In the genomic region with DNA sequence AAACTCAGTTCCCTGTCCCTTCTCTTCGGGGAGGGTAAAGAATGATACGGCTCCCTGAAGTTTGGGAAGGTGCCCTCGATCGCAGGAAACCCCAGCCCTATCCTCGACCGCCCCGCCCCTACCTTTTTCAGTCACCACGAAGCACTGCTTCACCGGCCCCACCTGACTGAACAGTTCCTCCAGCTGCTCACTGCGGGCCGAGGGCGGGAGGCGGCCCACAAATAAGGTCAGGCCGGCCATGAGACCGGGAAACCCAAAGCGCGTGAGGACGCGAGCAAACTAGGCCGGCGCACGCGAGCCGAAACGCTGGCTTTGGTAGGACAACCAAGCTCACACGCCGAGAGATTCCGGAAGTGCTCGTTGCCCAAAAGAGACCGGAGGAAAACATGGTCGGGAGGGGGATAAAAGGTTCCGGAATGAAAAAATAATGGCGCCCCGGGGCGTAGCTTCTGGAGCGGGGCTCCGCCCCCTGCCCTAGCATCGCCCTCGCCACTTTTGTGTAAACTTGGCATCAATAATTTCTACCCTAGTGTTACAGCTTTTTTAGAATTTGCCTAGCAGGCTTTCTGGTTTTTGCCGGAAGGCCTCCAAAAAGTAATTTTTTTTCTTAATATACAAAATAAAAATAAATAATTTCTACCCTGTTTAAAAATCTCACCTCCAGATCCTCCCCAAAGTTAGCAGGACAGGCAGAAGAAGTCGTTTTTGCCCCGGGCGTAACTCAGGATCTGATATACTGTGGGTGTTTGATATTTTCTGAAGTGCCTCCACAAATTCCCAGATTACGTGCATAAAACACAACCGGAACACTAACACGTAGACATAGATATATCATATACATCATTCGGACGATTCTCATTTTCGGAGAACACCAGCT, we compare ENCODE assay signal across 1 cellular context.
TF ChIP-seq lines count a peak whose summit lies in the region.

A gene with protein sequence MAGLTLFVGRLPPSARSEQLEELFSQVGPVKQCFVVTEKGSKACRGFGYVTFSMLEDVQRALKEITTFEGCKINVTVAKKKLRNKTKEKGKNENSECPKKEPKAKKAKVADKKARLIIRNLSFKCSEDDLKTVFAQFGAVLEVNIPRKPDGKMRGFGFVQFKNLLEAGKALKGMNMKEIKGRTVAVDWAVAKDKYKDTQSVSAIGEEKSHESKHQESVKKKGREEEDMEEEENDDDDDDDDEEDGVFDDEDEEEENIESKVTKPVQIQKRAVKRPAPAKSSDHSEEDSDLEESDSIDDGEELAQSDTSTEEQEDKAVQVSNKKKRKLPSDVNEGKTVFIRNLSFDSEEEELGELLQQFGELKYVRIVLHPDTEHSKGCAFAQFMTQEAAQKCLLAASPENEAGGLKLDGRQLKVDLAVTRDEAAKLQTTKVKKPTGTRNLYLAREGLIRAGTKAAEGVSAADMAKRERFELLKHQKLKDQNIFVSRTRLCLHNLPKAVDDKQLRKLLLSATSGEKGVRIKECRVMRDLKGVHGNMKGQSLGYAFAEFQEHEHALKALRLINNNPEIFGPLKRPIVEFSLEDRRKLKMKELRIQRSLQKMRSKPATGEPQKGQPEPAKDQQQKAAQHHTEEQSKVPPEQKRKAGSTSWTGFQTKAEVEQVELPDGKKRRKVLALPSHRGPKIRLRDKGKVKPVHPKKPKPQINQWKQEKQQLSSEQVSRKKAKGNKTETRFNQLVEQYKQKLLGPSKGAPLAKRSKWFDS (minus strand): TSS at position 355 of the 877 bp plus-strand sequence. CDS start 115 bp downstream, at position 240.

TF ChIP-seq in HepG2, 621 proteins besides CTCF, POLR2A, EP300 and RAD21 (continued from another document and continues in another):
- TF ChIP-seq, protein P1, sequence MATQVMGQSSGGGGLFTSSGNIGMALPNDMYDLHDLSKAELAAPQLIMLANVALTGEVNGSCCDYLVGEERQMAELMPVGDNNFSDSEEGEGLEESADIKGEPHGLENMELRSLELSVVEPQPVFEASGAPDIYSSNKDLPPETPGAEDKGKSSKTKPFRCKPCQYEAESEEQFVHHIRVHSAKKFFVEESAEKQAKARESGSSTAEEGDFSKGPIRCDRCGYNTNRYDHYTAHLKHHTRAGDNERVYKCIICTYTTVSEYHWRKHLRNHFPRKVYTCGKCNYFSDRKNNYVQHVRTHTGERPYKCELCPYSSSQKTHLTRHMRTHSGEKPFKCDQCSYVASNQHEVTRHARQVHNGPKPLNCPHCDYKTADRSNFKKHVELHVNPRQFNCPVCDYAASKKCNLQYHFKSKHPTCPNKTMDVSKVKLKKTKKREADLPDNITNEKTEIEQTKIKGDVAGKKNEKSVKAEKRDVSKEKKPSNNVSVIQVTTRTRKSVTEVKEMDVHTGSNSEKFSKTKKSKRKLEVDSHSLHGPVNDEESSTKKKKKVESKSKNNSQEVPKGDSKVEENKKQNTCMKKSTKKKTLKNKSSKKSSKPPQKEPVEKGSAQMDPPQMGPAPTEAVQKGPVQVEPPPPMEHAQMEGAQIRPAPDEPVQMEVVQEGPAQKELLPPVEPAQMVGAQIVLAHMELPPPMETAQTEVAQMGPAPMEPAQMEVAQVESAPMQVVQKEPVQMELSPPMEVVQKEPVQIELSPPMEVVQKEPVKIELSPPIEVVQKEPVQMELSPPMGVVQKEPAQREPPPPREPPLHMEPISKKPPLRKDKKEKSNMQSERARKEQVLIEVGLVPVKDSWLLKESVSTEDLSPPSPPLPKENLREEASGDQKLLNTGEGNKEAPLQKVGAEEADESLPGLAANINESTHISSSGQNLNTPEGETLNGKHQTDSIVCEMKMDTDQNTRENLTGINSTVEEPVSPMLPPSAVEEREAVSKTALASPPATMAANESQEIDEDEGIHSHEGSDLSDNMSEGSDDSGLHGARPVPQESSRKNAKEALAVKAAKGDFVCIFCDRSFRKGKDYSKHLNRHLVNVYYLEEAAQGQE (IDR thresholded peaks at IDR 0.05; ENCODE audit: borderline replicate concordance in 1 of 2, low read depth in 1 of 2, low read length in 2 of 2): peak in 1 of 2 experiments; percentile 58; a peak in 1 of 4 replicates
- TF ChIP-seq SIX1 (CRISPR knock-in tag; IDR thresholded peaks at IDR 0.05; ENCODE audit: borderline replicate concordance) (peak; percentile 77; the same call in 1 of the 2 replicates), HDAC6 (IDR thresholded peaks at IDR 0.05; ENCODE audit: low read depth, low read length) (no peak), CHCHD3 (CRISPR knock-in tag; IDR thresholded peaks at IDR 0.05) (peak; percentile 100), HES4 (CRISPR knock-in tag; IDR thresholded peaks at IDR 0.05; ENCODE audit: borderline replicate concordance) (peak; percentile 98), ZNF333 (CRISPR knock-in tag; IDR thresholded peaks at IDR 0.05; ENCODE audit: borderline replicate concordance) (no peak; the same call in 1 of the 2 replicates), ZNF335 (CRISPR knock-in tag; IDR thresholded peaks at IDR 0.05) (peak; percentile 88), YEATS4 (CRISPR knock-in tag; IDR thresholded peaks at IDR 0.05; ENCODE audit: borderline replicate concordance) (peak; percentile 95), ZNF256 (CRISPR knock-in tag; conservative IDR thresholded peaks at IDR 0.05) (peak; percentile 98), ZNF564 (CRISPR knock-in tag; IDR thresholded peaks at IDR 0.05) (peak; percentile 98), ZNF780A (CRISPR knock-in tag; IDR thresholded peaks at IDR 0.05) (peak; percentile 98), TCF7L2 (IDR thresholded peaks at IDR 0.05; ENCODE audit: low read depth, low read length) (no peak), TBL1XR1 (IDR thresholded peaks at IDR 0.05; ENCODE audit: borderline replicate concordance, low read length, partially characterized antibody) (peak; percentile 68), ZNF772 (CRISPR knock-in tag; IDR thresholded peaks at IDR 0.05) (peak; percentile 99), ZNF878 (CRISPR knock-in tag; IDR thresholded peaks at IDR 0.05) (peak; percentile 100), PRMT3 (CRISPR knock-in tag; IDR thresholded peaks at IDR 0.05; ENCODE audit: borderline replicate concordance, low read depth) (peak; percentile 98), POLR2AphosphoS5 (IDR thresholded peaks at IDR 0.05; ENCODE audit: low read depth, low read length) (peak; percentile 94), CENPT (CRISPR knock-in tag; IDR thresholded peaks at IDR 0.05; ENCODE audit: low read depth) (peak; percentile 100), ZNF737 (CRISPR knock-in tag; IDR thresholded peaks at IDR 0.05; ENCODE audit: borderline replicate concordance) (peak; percentile 87; the same call in 1 of the 2 replicates), AKAP8 (CRISPR knock-in tag; IDR thresholded peaks at IDR 0.05) (peak; percentile 45; the same call in 1 of the 2 replicates), ZNF446 (CRISPR knock-in tag; IDR thresholded peaks at IDR 0.05) (peak; percentile 95; the same call in 1 of the 2 replicates), JUND (CRISPR knock-in tag; IDR thresholded peaks at IDR 0.05) (peak; percentile 71; the same call in 1 of the 2 replicates), XRCC5 (optimal IDR thresholded peaks at IDR 0.05; ENCODE audit: low read length) (peak; percentile 90), TBP (CRISPR knock-in tag; IDR thresholded peaks at IDR 0.05) (no peak), ZNF616 (CRISPR knock-in tag; IDR thresholded peaks at IDR 0.05; ENCODE audit: low read depth) (peak; percentile 98), GATA4 (IDR thresholded peaks at IDR 0.05; ENCODE audit: borderline replicate concordance, low read depth) (peak; percentile 57; the same call in 1 of the 2 replicates), ZMAT3 (CRISPR knock-in tag; conservative IDR thresholded peaks at IDR 0.05) (peak; percentile 98), ZBTB7A (CRISPR knock-in tag; IDR thresholded peaks at IDR 0.05) (peak; percentile 91), ELF1 (CRISPR knock-in tag; IDR thresholded peaks at IDR 0.05) (peak; percentile 89), HOXA5 (CRISPR knock-in tag; IDR thresholded peaks at IDR 0.05) (peak; percentile 99)
- TF ChIP-seq, protein P2, sequence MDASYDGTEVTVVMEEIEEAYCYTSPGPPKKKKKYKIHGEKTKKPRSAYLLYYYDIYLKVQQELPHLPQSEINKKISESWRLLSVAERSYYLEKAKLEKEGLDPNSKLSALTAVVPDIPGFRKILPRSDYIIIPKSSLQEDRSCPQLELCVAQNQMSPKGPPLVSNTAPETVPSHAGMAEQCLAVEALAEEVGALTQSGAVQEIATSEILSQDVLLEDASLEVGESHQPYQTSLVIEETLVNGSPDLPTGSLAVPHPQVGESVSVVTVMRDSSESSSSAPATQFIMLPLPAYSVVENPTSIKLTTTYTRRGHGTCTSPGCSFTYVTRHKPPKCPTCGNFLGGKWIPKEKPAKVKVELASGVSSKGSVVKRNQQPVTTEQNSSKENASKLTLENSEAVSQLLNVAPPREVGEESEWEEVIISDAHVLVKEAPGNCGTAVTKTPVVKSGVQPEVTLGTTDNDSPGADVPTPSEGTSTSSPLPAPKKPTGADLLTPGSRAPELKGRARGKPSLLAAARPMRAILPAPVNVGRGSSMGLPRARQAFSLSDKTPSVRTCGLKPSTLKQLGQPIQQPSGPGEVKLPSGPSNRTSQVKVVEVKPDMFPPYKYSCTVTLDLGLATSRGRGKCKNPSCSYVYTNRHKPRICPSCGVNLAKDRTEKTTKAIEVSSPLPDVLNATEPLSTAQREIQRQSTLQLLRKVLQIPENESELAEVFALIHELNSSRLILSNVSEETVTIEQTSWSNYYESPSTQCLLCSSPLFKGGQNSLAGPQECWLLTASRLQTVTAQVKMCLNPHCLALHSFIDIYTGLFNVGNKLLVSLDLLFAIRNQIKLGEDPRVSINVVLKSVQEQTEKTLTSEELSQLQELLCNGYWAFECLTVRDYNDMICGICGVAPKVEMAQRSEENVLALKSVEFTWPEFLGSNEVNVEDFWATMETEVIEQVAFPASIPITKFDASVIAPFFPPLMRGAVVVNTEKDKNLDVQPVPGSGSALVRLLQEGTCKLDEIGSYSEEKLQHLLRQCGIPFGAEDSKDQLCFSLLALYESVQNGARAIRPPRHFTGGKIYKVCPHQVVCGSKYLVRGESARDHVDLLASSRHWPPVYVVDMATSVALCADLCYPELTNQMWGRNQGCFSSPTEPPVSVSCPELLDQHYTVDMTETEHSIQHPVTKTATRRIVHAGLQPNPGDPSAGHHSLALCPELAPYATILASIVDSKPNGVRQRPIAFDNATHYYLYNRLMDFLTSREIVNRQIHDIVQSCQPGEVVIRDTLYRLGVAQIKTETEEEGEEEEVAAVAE (CRISPR knock-in tag; IDR thresholded peaks at IDR 0.05; ENCODE audit: borderline replicate concordance): peak; percentile 95
- TF ChIP-seq, protein P3, sequence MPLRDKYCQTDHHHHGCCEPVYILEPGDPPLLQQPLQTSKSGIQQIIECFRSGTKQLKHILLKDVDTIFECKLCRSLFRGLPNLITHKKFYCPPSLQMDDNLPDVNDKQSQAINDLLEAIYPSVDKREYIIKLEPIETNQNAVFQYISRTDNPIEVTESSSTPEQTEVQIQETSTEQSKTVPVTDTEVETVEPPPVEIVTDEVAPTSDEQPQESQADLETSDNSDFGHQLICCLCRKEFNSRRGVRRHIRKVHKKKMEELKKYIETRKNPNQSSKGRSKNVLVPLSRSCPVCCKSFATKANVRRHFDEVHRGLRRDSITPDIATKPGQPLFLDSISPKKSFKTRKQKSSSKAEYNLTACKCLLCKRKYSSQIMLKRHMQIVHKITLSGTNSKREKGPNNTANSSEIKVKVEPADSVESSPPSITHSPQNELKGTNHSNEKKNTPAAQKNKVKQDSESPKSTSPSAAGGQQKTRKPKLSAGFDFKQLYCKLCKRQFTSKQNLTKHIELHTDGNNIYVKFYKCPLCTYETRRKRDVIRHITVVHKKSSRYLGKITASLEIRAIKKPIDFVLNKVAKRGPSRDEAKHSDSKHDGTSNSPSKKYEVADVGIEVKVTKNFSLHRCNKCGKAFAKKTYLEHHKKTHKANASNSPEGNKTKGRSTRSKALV (CRISPR knock-in tag; IDR thresholded peaks at IDR 0.05): peak; percentile 96
- TF ChIP-seq, protein P4, sequence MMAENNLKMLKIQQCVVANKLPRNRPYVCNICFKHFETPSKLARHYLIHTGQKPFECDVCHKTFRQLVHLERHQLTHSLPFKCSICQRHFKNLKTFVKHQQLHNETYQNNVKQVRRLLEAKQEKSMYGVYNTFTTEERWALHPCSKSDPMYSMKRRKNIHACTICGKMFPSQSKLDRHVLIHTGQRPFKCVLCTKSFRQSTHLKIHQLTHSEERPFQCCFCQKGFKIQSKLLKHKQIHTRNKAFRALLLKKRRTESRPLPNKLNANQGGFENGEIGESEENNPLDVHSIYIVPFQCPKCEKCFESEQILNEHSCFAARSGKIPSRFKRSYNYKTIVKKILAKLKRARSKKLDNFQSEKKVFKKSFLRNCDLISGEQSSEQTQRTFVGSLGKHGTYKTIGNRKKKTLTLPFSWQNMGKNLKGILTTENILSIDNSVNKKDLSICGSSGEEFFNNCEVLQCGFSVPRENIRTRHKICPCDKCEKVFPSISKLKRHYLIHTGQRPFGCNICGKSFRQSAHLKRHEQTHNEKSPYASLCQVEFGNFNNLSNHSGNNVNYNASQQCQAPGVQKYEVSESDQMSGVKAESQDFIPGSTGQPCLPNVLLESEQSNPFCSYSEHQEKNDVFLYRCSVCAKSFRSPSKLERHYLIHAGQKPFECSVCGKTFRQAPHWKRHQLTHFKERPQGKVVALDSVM (CRISPR knock-in tag; IDR thresholded peaks at IDR 0.05): peak; percentile 73; the same call in 1 of the 2 replicates
- TF ChIP-seq, protein P5, sequence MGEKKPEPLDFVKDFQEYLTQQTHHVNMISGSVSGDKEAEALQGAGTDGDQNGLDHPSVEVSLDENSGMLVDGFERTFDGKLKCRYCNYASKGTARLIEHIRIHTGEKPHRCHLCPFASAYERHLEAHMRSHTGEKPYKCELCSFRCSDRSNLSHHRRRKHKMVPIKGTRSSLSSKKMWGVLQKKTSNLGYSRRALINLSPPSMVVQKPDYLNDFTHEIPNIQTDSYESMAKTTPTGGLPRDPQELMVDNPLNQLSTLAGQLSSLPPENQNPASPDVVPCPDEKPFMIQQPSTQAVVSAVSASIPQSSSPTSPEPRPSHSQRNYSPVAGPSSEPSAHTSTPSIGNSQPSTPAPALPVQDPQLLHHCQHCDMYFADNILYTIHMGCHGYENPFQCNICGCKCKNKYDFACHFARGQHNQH (CRISPR knock-in tag; IDR thresholded peaks at IDR 0.05): peak; percentile 99
- TF ChIP-seq, protein P6, sequence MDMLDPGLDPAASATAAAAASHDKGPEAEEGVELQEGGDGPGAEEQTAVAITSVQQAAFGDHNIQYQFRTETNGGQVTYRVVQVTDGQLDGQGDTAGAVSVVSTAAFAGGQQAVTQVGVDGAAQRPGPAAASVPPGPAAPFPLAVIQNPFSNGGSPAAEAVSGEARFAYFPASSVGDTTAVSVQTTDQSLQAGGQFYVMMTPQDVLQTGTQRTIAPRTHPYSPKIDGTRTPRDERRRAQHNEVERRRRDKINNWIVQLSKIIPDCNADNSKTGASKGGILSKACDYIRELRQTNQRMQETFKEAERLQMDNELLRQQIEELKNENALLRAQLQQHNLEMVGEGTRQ (IDR thresholded peaks at IDR 0.05; ENCODE audit: low read depth, low read length): no peak
- TF ChIP-seq, protein P6 (CRISPR knock-in tag; IDR thresholded peaks at IDR 0.05; ENCODE audit: borderline replicate concordance): peak; percentile 70
- TF ChIP-seq, protein P7, sequence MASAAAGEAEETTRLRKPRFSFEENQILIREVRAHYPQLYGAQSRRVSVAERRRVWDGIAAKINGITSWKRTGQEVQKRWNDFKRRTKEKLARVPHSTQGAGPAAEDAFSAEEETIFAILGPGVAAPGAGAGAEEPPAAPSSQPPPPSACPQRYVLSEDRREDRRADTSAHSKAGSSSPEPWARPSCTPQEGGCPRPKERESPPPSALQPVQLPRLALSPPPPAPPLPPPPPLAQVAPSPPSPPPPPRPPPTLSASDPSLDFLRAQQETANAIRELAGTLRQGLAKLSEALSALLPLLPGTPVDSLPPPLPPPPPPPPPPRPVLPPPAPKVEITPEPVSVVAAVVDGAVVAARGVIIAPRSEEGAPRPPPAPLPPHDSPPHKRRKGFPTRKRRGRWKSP (CRISPR knock-in tag; IDR thresholded peaks at IDR 0.05): peak; percentile 97
